8 cellular contexts compared by ENCODE assay signal in the genomic region with DNA sequence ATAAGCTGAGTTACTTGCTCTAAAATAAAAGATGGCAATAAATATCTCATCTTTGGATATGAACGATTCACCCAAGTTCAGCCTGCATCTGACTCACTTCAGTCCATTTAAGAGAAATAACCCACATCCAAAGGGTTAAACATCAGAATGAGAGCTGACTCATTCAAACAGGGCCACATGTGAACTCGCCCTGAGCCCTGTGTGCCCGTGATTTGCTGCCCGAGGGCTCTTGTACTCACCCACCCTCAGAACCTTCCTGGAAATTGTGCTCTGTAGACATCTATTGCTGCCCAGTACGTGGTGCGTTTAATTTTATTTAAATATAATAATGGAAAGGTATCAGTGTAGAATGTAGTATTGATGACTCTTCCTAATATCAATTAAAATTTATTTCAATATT.
DNase-seq lines count a peak whose midpoint lies in the region; TF ChIP-seq lines count a peak whose summit lies in the region.

No MANE protein-coding gene starts in this region.

- DNase-seq in Daoy (ENCODE audit: low read depth) (peak; percentile 77), RWPE1 (ENCODE audit: low spot score) (peak; percentile 88), choroid plexus epithelial cell (ENCODE audit: low read depth) (peak; percentile 68), osteocyte (ENCODE audit: extremely low spot score, unreplicated experiment) (peak; percentile 82), AML-193 (lab: John Stamatoyannopoulos, UW) (no peak), NCI-H1105 (lab: John Stamatoyannopoulos, UW) (no peak), NCI-H128 (lab: John Stamatoyannopoulos, UW; ENCODE audit: unreplicated experiment) (no peak), NCI-H2171 (lab: John Stamatoyannopoulos, UW) (no peak)

- H3K27ac Mint-ChIP-seq in osteocyte (ENCODE audit: unreplicated experiment): peak overlapping the region; percentile 77

- H3K27me3 Mint-ChIP-seq in osteocyte (ENCODE audit: unreplicated experiment): no peaks in the 10 kb centered on the region

- no peak overlapping the region for H3K4me3 Mint-ChIP-seq in osteocyte (ENCODE audit: unreplicated experiment)

- POLR2A ChIA-PET in RWPE1 (lab: Yijun Ruan, JAX; ENCODE audit: low non-redundant PET): no interaction called here

- CTCF ChIA-PET in RWPE1 (lab: Yijun Ruan, JAX): interaction anchor here (0.6 to 0.9 kb wide), 3 partner anchors 14 to 58 kb away, joined by 3 to 6 read pairs (median 3); no protein-coding TSS in a partner anchor

- no peak overlapping the region for H3K4me3 ChIP-seq in choroid plexus epithelial cell (ENCODE audit: low read depth, low read length)

- H3K9me3 Mint-ChIP-seq in osteocyte (ENCODE audit: unreplicated experiment): no peaks in the 10 kb centered on the region

- H3K36me3 Mint-ChIP-seq in osteocyte (ENCODE audit: unreplicated experiment): peaks cover 8% of the 10 kb centered on the region

- no peak for TF ChIP-seq CTCF in RWPE1 (conservative IDR thresholded peaks at IDR 0.05; ENCODE audit: low read depth)
- no peak for TF ChIP-seq CTCF in choroid plexus epithelial cell (conservative IDR thresholded peaks at IDR 0.05; ENCODE audit: low read depth, low read length)
- no peak for TF ChIP-seq CTCF in osteocyte (IDR thresholded peaks at IDR 0.05)

- peak overlapping the region; percentile 59 for H3K27ac ChIP-seq in RWPE1

- peaks cover 64% of the 10 kb centered on the region for H3K4me1 Mint-ChIP-seq in osteocyte (ENCODE audit: unreplicated experiment)

Comparison
In these comparisons a context has a peak if more than half of its experiments do, and no peak if none do; other contexts are left out.
1. DNase-seq: peak in Daoy (single experiment), RWPE1 (single experiment), choroid plexus epithelial cell (single experiment) and osteocyte (single experiment); none in AML-193 (0 of 2), NCI-H1105 (single experiment), NCI-H128 (single experiment) and NCI-H2171 (single experiment).